ENCODE assay signal across 1 cellular context in the genomic region with DNA sequence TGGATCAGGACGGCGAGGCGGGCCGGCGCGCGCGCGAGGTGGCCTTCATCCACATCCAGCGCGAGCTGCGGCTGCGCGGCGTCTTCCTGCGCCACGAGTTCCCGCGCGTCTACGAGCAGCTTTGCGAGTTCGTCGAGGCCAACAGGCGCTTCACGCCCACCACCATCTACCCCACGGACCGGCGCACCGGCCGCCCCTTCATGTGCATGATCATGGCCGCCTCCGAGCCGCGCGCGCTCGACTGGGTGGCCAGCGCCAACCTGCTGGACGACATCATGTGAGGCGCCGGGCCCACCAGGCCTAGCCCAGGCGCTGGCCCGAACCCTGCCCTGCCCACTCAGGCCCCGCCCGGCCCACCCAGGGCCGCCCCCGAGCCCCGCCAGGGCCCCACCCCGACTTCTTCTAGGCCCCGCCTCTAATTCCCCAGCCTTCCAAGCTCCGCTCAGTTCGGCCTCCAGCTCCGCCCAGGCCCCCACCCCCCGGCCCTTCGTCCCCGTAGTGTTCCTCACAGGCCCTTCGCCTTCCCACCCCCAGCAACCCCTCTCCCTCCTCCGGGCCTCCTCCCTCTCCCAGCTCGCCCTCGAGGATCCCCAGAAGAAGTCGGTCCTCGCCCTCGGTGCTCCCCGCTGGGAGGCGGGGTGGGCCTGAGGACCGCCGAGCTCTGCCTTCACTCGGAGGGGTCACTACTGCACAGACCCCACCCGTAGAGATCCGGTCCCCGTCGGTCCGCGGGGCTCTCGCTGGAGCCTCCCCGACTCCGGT.
TF ChIP-seq lines count a peak whose summit lies in the region.

No MANE protein-coding gene starts in this region.

TF ChIP-seq in HepG2, 621 proteins besides CTCF, POLR2A, EP300 and RAD21 (continued from another document and continues in another):
- TF ChIP-seq ZBTB26 (CRISPR knock-in tag; IDR thresholded peaks at IDR 0.05; ENCODE audit: borderline replicate concordance) (no peak), RBM39 (IDR thresholded peaks at IDR 0.05; ENCODE audit: low read depth, low read length, poor library complexity, severe bottlenecking) (no peak), ZNF615 (CRISPR knock-in tag; IDR thresholded peaks at IDR 0.05; ENCODE audit: borderline replicate concordance) (no peak), NFE2L1 (CRISPR knock-in tag; IDR thresholded peaks at IDR 0.05; ENCODE audit: borderline replicate concordance) (no peak), CSRNP1 (CRISPR knock-in tag; IDR thresholded peaks at IDR 0.05) (no peak; the same call in 1 of the 2 replicates), GTF3A (CRISPR knock-in tag; conservative IDR thresholded peaks at IDR 0.05) (peak; percentile 59; the same call in 1 of the 2 replicates), ZNF605 (CRISPR knock-in tag; IDR thresholded peaks at IDR 0.05) (0 out of 2 replicates have a peak, but pooled peaks have one; percentile 79), MAFF (IDR thresholded peaks at IDR 0.05; ENCODE audit: low read depth, low read length) (no peak), ZNF326 (CRISPR knock-in tag; IDR thresholded peaks at IDR 0.05; ENCODE audit: borderline replicate concordance) (peak; percentile 95), SAP130 (CRISPR knock-in tag; IDR thresholded peaks at IDR 0.05; ENCODE audit: low read depth) (no peak), NONO (IDR thresholded peaks at IDR 0.05) (no peak), NONO (CRISPR knock-in tag; conservative IDR thresholded peaks at IDR 0.05) (peak; percentile 66; the same call in 1 of the 2 replicates), ELF4 (CRISPR knock-in tag; IDR thresholded peaks at IDR 0.05; ENCODE audit: borderline replicate concordance) (no peak), ZNF512B (CRISPR knock-in tag; IDR thresholded peaks at IDR 0.05; ENCODE audit: borderline replicate concordance) (no peak), ZNF776 (CRISPR knock-in tag; IDR thresholded peaks at IDR 0.05) (peak; percentile 9; the same call in 1 of the 2 replicates), GLI4 (CRISPR knock-in tag; IDR thresholded peaks at IDR 0.05; ENCODE audit: borderline replicate concordance) (0 out of 2 replicates have a peak, but pooled peaks have one; percentile 88), MXI1 (IDR thresholded peaks at IDR 0.05; ENCODE audit: borderline replicate concordance, low read depth, low read length) (no peak), NR2F2 (IDR thresholded peaks at IDR 0.05; ENCODE audit: borderline replicate concordance, low read depth) (no peak), ESRRA (CRISPR knock-in tag; IDR thresholded peaks at IDR 0.05; ENCODE audit: low read depth) (no peak), ZNF546 (CRISPR knock-in tag; conservative IDR thresholded peaks at IDR 0.05) (no peak; the same call in 1 of the 2 replicates), SIN3B (IDR thresholded peaks at IDR 0.05; ENCODE audit: low read length) (no peak), TBX3 (IDR thresholded peaks at IDR 0.05; ENCODE audit: borderline replicate concordance) (no peak), ZNF280B (CRISPR knock-in tag; IDR thresholded peaks at IDR 0.05; ENCODE audit: borderline replicate concordance) (no peak), ZNF121 (CRISPR knock-in tag; IDR thresholded peaks at IDR 0.05) (no peak), MLLT10 (CRISPR knock-in tag; IDR thresholded peaks at IDR 0.05) (no peak), ZNF256 (CRISPR knock-in tag; conservative IDR thresholded peaks at IDR 0.05) (no peak), ZNF263 (CRISPR knock-in tag; IDR thresholded peaks at IDR 0.05) (peak; percentile 94), GMEB1 (CRISPR knock-in tag; IDR thresholded peaks at IDR 0.05; ENCODE audit: borderline replicate concordance) (no peak), NFIC (IDR thresholded peaks at IDR 0.05; ENCODE audit: low read length) (no peak), KAT8 (CRISPR knock-in tag; IDR thresholded peaks at IDR 0.05) (no peak), MTF2 (CRISPR knock-in tag; IDR thresholded peaks at IDR 0.05; ENCODE audit: borderline replicate concordance) (no peak), GFI1 (CRISPR knock-in tag; IDR thresholded peaks at IDR 0.05; ENCODE audit: borderline replicate concordance) (peak; percentile 66; the same call in 1 of the 2 replicates), ZNF746 (CRISPR knock-in tag; IDR thresholded peaks at IDR 0.05) (no peak)
- TF ChIP-seq, protein P1, sequence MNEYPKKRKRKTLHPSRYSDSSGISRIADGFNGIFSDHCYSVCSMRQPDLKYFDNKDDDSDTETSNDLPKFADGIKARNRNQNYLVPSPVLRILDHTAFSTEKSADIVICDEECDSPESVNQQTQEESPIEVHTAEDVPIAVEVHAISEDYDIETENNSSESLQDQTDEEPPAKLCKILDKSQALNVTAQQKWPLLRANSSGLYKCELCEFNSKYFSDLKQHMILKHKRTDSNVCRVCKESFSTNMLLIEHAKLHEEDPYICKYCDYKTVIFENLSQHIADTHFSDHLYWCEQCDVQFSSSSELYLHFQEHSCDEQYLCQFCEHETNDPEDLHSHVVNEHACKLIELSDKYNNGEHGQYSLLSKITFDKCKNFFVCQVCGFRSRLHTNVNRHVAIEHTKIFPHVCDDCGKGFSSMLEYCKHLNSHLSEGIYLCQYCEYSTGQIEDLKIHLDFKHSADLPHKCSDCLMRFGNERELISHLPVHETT (CRISPR knock-in tag; conservative IDR thresholded peaks at IDR 0.05), result no peak
- TF ChIP-seq, protein P2, sequence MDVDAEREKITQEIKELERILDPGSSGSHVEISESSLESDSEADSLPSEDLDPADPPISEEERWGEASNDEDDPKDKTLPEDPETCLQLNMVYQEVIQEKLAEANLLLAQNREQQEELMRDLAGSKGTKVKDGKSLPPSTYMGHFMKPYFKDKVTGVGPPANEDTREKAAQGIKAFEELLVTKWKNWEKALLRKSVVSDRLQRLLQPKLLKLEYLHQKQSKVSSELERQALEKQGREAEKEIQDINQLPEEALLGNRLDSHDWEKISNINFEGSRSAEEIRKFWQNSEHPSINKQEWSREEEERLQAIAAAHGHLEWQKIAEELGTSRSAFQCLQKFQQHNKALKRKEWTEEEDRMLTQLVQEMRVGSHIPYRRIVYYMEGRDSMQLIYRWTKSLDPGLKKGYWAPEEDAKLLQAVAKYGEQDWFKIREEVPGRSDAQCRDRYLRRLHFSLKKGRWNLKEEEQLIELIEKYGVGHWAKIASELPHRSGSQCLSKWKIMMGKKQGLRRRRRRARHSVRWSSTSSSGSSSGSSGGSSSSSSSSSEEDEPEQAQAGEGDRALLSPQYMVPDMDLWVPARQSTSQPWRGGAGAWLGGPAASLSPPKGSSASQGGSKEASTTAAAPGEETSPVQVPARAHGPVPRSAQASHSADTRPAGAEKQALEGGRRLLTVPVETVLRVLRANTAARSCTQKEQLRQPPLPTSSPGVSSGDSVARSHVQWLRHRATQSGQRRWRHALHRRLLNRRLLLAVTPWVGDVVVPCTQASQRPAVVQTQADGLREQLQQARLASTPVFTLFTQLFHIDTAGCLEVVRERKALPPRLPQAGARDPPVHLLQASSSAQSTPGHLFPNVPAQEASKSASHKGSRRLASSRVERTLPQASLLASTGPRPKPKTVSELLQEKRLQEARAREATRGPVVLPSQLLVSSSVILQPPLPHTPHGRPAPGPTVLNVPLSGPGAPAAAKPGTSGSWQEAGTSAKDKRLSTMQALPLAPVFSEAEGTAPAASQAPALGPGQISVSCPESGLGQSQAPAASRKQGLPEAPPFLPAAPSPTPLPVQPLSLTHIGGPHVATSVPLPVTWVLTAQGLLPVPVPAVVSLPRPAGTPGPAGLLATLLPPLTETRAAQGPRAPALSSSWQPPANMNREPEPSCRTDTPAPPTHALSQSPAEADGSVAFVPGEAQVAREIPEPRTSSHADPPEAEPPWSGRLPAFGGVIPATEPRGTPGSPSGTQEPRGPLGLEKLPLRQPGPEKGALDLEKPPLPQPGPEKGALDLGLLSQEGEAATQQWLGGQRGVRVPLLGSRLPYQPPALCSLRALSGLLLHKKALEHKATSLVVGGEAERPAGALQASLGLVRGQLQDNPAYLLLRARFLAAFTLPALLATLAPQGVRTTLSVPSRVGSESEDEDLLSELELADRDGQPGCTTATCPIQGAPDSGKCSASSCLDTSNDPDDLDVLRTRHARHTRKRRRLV (CRISPR knock-in tag; IDR thresholded peaks at IDR 0.05), result no peak
- TF ChIP-seq, protein P3, sequence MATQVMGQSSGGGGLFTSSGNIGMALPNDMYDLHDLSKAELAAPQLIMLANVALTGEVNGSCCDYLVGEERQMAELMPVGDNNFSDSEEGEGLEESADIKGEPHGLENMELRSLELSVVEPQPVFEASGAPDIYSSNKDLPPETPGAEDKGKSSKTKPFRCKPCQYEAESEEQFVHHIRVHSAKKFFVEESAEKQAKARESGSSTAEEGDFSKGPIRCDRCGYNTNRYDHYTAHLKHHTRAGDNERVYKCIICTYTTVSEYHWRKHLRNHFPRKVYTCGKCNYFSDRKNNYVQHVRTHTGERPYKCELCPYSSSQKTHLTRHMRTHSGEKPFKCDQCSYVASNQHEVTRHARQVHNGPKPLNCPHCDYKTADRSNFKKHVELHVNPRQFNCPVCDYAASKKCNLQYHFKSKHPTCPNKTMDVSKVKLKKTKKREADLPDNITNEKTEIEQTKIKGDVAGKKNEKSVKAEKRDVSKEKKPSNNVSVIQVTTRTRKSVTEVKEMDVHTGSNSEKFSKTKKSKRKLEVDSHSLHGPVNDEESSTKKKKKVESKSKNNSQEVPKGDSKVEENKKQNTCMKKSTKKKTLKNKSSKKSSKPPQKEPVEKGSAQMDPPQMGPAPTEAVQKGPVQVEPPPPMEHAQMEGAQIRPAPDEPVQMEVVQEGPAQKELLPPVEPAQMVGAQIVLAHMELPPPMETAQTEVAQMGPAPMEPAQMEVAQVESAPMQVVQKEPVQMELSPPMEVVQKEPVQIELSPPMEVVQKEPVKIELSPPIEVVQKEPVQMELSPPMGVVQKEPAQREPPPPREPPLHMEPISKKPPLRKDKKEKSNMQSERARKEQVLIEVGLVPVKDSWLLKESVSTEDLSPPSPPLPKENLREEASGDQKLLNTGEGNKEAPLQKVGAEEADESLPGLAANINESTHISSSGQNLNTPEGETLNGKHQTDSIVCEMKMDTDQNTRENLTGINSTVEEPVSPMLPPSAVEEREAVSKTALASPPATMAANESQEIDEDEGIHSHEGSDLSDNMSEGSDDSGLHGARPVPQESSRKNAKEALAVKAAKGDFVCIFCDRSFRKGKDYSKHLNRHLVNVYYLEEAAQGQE (IDR thresholded peaks at IDR 0.05; ENCODE audit: borderline replicate concordance in 1 of 2, low read depth in 1 of 2, low read length in 2 of 2), result no peak
